In genomic region chr9:14326264-14326826, GRCh38 we compare ENCODE assay signal across 9 cellular contexts. TPM values are rescaled to one million over a fixed set of nuclear protein-coding genes. Genes with fewer than 3 reads are reported as not detected.
A peak's percentile ranks its signal among the peaks of the same experiment; 100 is the strongest.
DNase-seq lines count a peak whose midpoint lies in the region; ATAC-seq, FAIRE-seq and TF ChIP-seq lines count a peak whose summit lies in the region.
"Had no signal": no experiment of that assay in that cellular context is flagged by ENCODE, and none has a peak within 500 bp of the region (broad histone marks: within the 10 kb centered on the region; RNA-seq: fewer than 3 reads in every experiment).

No MANE protein-coding gene starts in this region.

- TF ChIP-seq CTCF in LNCaP clone FGC (IDR thresholded peaks at IDR 0.05; ENCODE audit: control insufficient read depth, extremely low read depth, insufficient read depth) (no peak), GM13976 (IDR thresholded peaks at IDR 0.05; ENCODE audit: borderline replicate concordance, control extremely low read depth, extremely low read depth, insufficient read depth, missing control alignments) (no peak)

- FAIRE-seq in GM12892 (lab: Jason Lieb, UNC), result no peak

- TF ChIP-seq POLR2A in GM12892 (IDR thresholded peaks at IDR 0.05; ENCODE audit: low read depth, low read length), result no peak

- in situ Hi-C loops in GM13976 (cut with MboI; ENCODE audit: low sequenced_read_pairs, unreplicated experiment), result no loop called here

- no peak overlapping the region for H3K4me3 ChIP-seq in LNCaP clone FGC (ENCODE audit: low read depth, low read length)

- ATAC-seq in GM18867 (IDR thresholded peaks at IDR 0.05; ENCODE audit: unreplicated experiment), result peak; percentile 38
- ATAC-seq in GM19467 (IDR thresholded peaks at IDR 0.05; ENCODE audit: unreplicated experiment), result no peak

- DNase-seq in LNCaP clone FGC (ENCODE audit: low read depth), result peak; percentile 91
- peak; percentile 69 for DNase-seq in RPMI8226
- peak; percentile 92 for DNase-seq in myocyte (ENCODE audit: low read depth)
- DNase-seq in GM12892 (ENCODE audit: insufficient read length), result no peak
- DNase-seq in GM13976 (ENCODE audit: low spot score), result no peak
- no peak for DNase-seq in activated gamma-delta T cell treated with Interleukin-2 at 50 U/mL for 16 hours
- DNase-seq: GOT3 had no signal

RNA-seq across cellular contexts. Expression of gene NFIB, which starts 12.4 kb away (rescaled TPM):
- total RNA-seq in myocyte, result 8.9 and 9.1 TPM in 2 replicates
- 7.0 TPM for polyA plus RNA-seq in myocyte (2012)
- not detected for polyA plus RNA-seq in GM12892 (2012; ENCODE audit: missing spikeins)

Comparison
In these comparisons a context has a peak if more than half of its experiments do, and no peak if none do; other contexts are left out.
1. DNase-seq: peak in LNCaP clone FGC (single experiment), RPMI8226 (single experiment) and myocyte (single experiment); none in GM12892 (single experiment), GM13976 (single experiment) and activated gamma-delta T cell treated with Interleukin-2 at 50 U/mL for 16 hours (single experiment).